Comparison of ENCODE assay signal across 8 cellular contexts in the genomic region with DNA sequence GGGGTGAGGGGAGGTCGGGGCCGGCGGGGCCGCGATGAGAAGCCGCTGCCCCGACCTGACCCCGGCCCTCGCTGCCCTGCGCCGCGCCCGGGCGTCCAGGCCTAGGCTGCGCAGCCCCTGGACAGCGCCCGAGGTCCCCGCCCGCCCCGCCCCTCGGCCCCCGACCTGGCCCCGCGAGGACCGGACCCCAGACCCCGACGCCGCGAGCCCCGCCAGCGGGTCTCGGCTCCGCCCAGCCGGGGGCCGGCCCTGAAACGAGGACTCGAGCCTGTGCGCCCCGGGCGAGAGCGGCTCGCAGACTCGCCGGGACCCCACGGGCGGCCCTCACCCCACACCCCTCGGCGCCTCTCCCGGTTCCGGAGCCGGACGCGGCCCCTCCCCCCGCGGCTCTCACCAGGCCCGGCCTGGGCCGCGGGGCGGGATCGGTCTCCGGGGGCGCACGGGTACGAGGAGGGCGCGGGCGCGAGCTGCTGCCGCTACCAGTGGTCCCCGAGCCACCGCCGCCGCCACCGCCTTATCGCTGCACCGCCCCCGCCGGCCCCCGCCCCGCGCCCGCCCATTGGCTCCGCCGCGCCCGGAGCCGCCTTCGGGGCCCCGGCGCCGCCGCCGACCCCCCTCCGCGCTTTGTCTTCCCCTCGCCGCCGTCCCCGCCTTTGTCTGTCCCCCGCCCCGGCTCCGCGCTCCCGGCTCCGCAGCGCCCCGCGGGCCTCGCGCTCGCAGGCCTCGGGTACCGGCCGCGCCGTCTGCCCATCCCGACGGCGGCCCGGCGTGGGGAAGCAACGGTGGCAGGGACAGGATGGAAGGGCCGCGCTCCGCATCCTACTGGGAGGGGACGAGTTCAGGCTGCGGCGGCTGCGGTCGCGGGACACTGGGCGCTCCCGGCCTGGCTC. TPM values are rescaled to one million over a fixed set of nuclear protein-coding genes. Genes with fewer than 3 reads are reported as not detected.
A peak's percentile ranks its signal among the peaks of the same experiment; 100 is the strongest.
DNase-seq lines count a peak whose midpoint lies in the region; ATAC-seq and TF ChIP-seq lines count a peak whose summit lies in the region.

A gene (minus strand): TSS at position 488 of the 890 bp plus-strand sequence. CDS start 827 bp downstream, outside the sequence.

- H3K27ac Mint-ChIP-seq in activated naive CD4-positive, alpha-beta T cell treated with anti-CD3 and anti-CD28 coated beads, Interleukin-2, amount 50 U/mL, for 24 hours = peak within 1 kb of the TSS; percentile 94

- H3K27me3 Mint-ChIP-seq in activated naive CD4-positive, alpha-beta T cell treated with anti-CD3 and anti-CD28 coated beads, Interleukin-2, amount 50 U/mL, for 24 hours = no peaks in the 10 kb centered on the region

- no peaks in the 10 kb centered on the region for H3K9me3 ChIP-seq in HUES6 (ENCODE audit: control insufficient read depth, insufficient read depth, low read depth, low read length)
- H3K9me3 ChIP-seq in SK-N-SH = no peaks in the 10 kb centered on the region
- H3K9me3 ChIP-seq in left ventricle myocardium inferior (replicated peaks) = no peaks in the 10 kb centered on the region

- H3K9ac ChIP-seq in HUES6 (ENCODE audit: low read length) (peak within 1 kb of the TSS; percentile 88), SK-N-SH (peak within 1 kb of the TSS; percentile 85)

- H2AFZ ChIP-seq in SK-N-SH (ENCODE audit: low read depth) = peak within 1 kb of the TSS; percentile 85; the same call in 1 of the 2 replicates

- H3K36me3 ChIP-seq in HUES6 (ENCODE audit: control insufficient read depth, insufficient read depth, low read length) (peaks cover 22% of the 10 kb centered on the region), SK-N-SH (replicated peaks in 1 of 2; ENCODE audit: control insufficient read depth in 1 of 2, insufficient read depth in 2 of 2, low read length in 1 of 2) (peaks cover 12 to 32% of the 10 kb centered on the region in 2 experiments), left ventricle myocardium inferior (peaks cover 31% of the 10 kb centered on the region)

- H3K4me3 ChIP-seq in HUES6 (ENCODE audit: low read depth, low read length) (peak within 1 kb of the TSS; percentile 70), SK-N-SH (ENCODE audit: low read depth in 2 of 2, low read length in 1 of 2) (peak within 1 kb of the TSS; percentile 84 to 89), left ventricle myocardium inferior (peak within 1 kb of the TSS; percentile 74), retinal pigment epithelial cell (ENCODE audit: low read length) (peak within 1 kb of the TSS; percentile 49)

- peak within 1 kb of the TSS; percentile 99 for H3K4me2 ChIP-seq in SK-N-SH

- H3K27me3 ChIP-seq in HUES6 (ENCODE audit: control insufficient read depth, insufficient read depth, low read length) = no peaks in the 10 kb centered on the region
- no peaks in the 10 kb centered on the region for H3K27me3 ChIP-seq in SK-N-SH (ENCODE audit: insufficient read depth)
- no peaks in the 10 kb centered on the region for H3K27me3 ChIP-seq in left ventricle myocardium inferior (ENCODE audit: low read depth)

- DNase-seq in A172 (ENCODE audit: low spot score) (peak; percentile 35), SK-N-SH (peak; percentile 99), left ventricle myocardium inferior (peak; percentile 66), retinal pigment epithelial cell (ENCODE audit: low read depth) (no peak), HT-29 (ENCODE audit: low spot score) (no peak)

- peaks cover 25% of the 10 kb centered on the region for H3K79me2 ChIP-seq in SK-N-SH (ENCODE audit: insufficient read depth)

- no peaks in the 10 kb centered on the region for H3K9me3 Mint-ChIP-seq in activated naive CD4-positive, alpha-beta T cell treated with anti-CD3 and anti-CD28 coated beads, Interleukin-2, amount 50 U/mL, for 24 hours

- peaks cover 45% of the 10 kb centered on the region for H3F3A ChIP-seq in SK-N-SH (replicated peaks; ENCODE audit: insufficient read depth)

- CTCF ChIA-PET in SK-N-SH (lab: Yijun Ruan, JAX) = interaction anchor here (0.7 to 2.3 kb wide), 14 partner anchors 15 to 275 kb away, joined by 3 to 14 read pairs (median 4); a partner anchor contains a TSS

- TF ChIP-seq CTCF in SK-N-SH (IDR thresholded peaks at IDR 0.05) (no peak), left ventricle myocardium inferior (IDR thresholded peaks at IDR 0.05; ENCODE audit: borderline replicate concordance) (no peak), retinal pigment epithelial cell (conservative IDR thresholded peaks at IDR 0.05; ENCODE audit: low read depth, low read length) (no peak)

- peak within 1 kb of the TSS; percentile 90 for H3K4me3 Mint-ChIP-seq in activated naive CD4-positive, alpha-beta T cell treated with anti-CD3 and anti-CD28 coated beads, Interleukin-2, amount 50 U/mL, for 24 hours

- TF ChIP-seq EP300 in SK-N-SH (IDR thresholded peaks at IDR 0.05; ENCODE audit: borderline replicate concordance in 1 of 2, low read depth in 1 of 2, low read length in 1 of 2) = no peak

- no peak for TF ChIP-seq RAD21 in SK-N-SH (IDR thresholded peaks at IDR 0.05; ENCODE audit: low read length)

- H3K27ac ChIP-seq in HUES6 (ENCODE audit: low read depth, low read length) (peak within 1 kb of the TSS; percentile 84), SK-N-SH (ENCODE audit: low read depth in 2 of 2, low read length in 1 of 2) (peak within 1 kb of the TSS; percentile 64 to 98), left ventricle myocardium inferior (replicated peaks) (peak within 1 kb of the TSS; percentile 82)

- H4K20me1 ChIP-seq in SK-N-SH (ENCODE audit: insufficient read depth) = peaks cover 11% of the 10 kb centered on the region

- peaks cover 68% of the 10 kb centered on the region for H3K4me1 Mint-ChIP-seq in activated naive CD4-positive, alpha-beta T cell treated with anti-CD3 and anti-CD28 coated beads, Interleukin-2, amount 50 U/mL, for 24 hours

- H3K4me1 ChIP-seq in HUES6 (ENCODE audit: control insufficient read depth, insufficient read depth, low read length) = peaks cover 39% of the 10 kb centered on the region
- H3K4me1 ChIP-seq in SK-N-SH (ENCODE audit: control insufficient read depth in 1 of 2, insufficient read depth in 2 of 2, low read depth in 1 of 2, low read length in 1 of 2) = peaks cover 9 to 75% of the 10 kb centered on the region in 2 experiments; a peak in 3 of 4 replicates
- peaks cover 41% of the 10 kb centered on the region for H3K4me1 ChIP-seq in left ventricle myocardium inferior

- POLR2A ChIA-PET in SK-N-SH (lab: Yijun Ruan, JAX) = interaction anchor here (0.6 to 2.2 kb wide), 7 partner anchors 10 to 258 kb away, joined by 3 to 10 read pairs (median 4); a partner anchor contains a TSS

- 2% methylated on average over 58 of the region's 133 CpGs for WGBS in SK-N-SH (ENCODE audit: low lambda C conversion rate)

- H3K36me3 Mint-ChIP-seq in activated naive CD4-positive, alpha-beta T cell treated with anti-CD3 and anti-CD28 coated beads, Interleukin-2, amount 50 U/mL, for 24 hours = peaks cover 5% of the 10 kb centered on the region

- H3K9me2 ChIP-seq in SK-N-SH = no peaks in the 10 kb centered on the region

- intact Hi-C loops in left ventricle myocardium inferior (cut with micrococcal nuclease) = no loop called here

- ATAC-seq in GM18907 (IDR thresholded peaks at IDR 0.05; ENCODE audit: unreplicated experiment) = peak; percentile 13

TF ChIP-seq in SK-N-SH, 30 proteins besides CTCF, POLR2A, EP300 and RAD21 (continues in another document):
- TF ChIP-seq TEAD4 (IDR thresholded peaks at IDR 0.05; ENCODE audit: borderline replicate concordance, insufficient read depth) (0 out of 2 replicates have a peak, but pooled peaks have one; percentile 0), FOXJ3 (CRISPR knock-in tag; IDR thresholded peaks at IDR 0.05) (no peak), POLR2AphosphoS5 (IDR thresholded peaks at IDR 0.05; ENCODE audit: low read depth, low read length) (0 out of 2 replicates have a peak, but pooled peaks have one; percentile 51), GATA2 (CRISPR knock-in tag; IDR thresholded peaks at IDR 0.05) (no peak)
- TF ChIP-seq, protein P1, sequence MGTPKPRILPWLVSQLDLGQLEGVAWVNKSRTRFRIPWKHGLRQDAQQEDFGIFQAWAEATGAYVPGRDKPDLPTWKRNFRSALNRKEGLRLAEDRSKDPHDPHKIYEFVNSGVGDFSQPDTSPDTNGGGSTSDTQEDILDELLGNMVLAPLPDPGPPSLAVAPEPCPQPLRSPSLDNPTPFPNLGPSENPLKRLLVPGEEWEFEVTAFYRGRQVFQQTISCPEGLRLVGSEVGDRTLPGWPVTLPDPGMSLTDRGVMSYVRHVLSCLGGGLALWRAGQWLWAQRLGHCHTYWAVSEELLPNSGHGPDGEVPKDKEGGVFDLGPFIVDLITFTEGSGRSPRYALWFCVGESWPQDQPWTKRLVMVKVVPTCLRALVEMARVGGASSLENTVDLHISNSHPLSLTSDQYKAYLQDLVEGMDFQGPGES (IDR thresholded peaks at IDR 0.05; ENCODE audit: low read depth, low read length) = no peak
- TF ChIP-seq, protein P2, sequence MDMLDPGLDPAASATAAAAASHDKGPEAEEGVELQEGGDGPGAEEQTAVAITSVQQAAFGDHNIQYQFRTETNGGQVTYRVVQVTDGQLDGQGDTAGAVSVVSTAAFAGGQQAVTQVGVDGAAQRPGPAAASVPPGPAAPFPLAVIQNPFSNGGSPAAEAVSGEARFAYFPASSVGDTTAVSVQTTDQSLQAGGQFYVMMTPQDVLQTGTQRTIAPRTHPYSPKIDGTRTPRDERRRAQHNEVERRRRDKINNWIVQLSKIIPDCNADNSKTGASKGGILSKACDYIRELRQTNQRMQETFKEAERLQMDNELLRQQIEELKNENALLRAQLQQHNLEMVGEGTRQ (IDR thresholded peaks at IDR 0.05; ENCODE audit: borderline replicate concordance, low read depth, low read length) = no peak
- TF ChIP-seq, protein P3, sequence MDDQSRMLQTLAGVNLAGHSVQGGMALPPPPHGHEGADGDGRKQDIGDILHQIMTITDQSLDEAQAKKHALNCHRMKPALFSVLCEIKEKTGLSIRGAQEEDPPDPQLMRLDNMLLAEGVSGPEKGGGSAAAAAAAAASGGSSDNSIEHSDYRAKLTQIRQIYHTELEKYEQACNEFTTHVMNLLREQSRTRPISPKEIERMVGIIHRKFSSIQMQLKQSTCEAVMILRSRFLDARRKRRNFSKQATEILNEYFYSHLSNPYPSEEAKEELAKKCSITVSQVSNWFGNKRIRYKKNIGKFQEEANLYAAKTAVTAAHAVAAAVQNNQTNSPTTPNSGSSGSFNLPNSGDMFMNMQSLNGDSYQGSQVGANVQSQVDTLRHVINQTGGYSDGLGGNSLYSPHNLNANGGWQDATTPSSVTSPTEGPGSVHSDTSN (IDR thresholded peaks at IDR 0.05) = no peak

RNA-seq across cellular contexts. Expression of the gene that starts here (rescaled TPM):
- total RNA-seq in A172 (2014; rRNA removed; shearing (Covaris generic)) = 43.2 and 75.7 TPM in 2 replicates
- polyA plus RNA-seq in SK-N-SH (2012; rRNA removed) = 75.1 and 78.0 TPM in 2 replicates
- polyA plus RNA-seq in SK-N-SH (2012; cell fraction: cytosol; rRNA removed) = 27.3 and 43.1 TPM in 2 replicates
- 273 and 322 TPM in 2 replicates for polyA plus RNA-seq in SK-N-SH (2012; cell fraction: nucleus; rRNA removed)
- total RNA-seq in left ventricle myocardium inferior = 2.7 TPM
- 2.2 and 2.8 TPM in 2 replicates for total RNA-seq in HT-29 (2014; rRNA removed; shearing (Covaris generic))

Comparison
In these comparisons a context has a peak if more than half of its experiments do, and no peak if none do; other contexts are left out.
1. RNA of the gene that starts here (total RNA-seq): 43.2 to 75.7 TPM in A172; 2.2 to 2.8 TPM in HT-29 and 2.7 TPM in left ventricle myocardium inferior (single experiment); every median in the first group is over 10 times any median in the second.
2. DNase-seq: peak in A172 (single experiment), SK-N-SH (single experiment) and left ventricle myocardium inferior (single experiment); none in retinal pigment epithelial cell (single experiment) and HT-29 (single experiment).
3. Peak in every context shown above with its lines, with median percentiles within 50 percentile points of each other: H3K27ac ChIP-seq and H3K4me3 ChIP-seq.